ENCODE assay signal across 9 cellular contexts in genomic region chr15:80154336-80154735, GRCh38. TPM values are rescaled to one million over a fixed set of nuclear protein-coding genes. Genes with fewer than 3 reads are reported as not detected.
DNase-seq lines count a peak whose midpoint lies in the region; ATAC-seq and TF ChIP-seq lines count a peak whose summit lies in the region.
"Had no signal": no experiment of that assay in that cellular context is flagged by ENCODE, and none has a peak within 500 bp of the region (broad histone marks: within the 10 kb centered on the region; RNA-seq: fewer than 3 reads in every experiment).

No MANE protein-coding gene starts in this region.

- H3K14ac ChIP-seq in trophoblast cell (ENCODE audit: low read length), result no peak overlapping the region

- in situ Hi-C loops in SK-MEL-5 (cut with HindIII; ENCODE audit: low pct_unique_long_range_greater_than_20kb, low sequenced_read_pairs), result no loop called here

- H3K27me3 ChIP-seq in GM23338 (ENCODE audit: insufficient read depth) (0 out of 2 replicates have a peak, but pooled peaks cover 7% of the 10 kb centered on the region), fibroblast of lung (ENCODE audit: control insufficient read depth, insufficient read depth, low read length) (no peaks in the 10 kb centered on the region), trophoblast cell (ENCODE audit: insufficient read depth, low read length) (no peaks in the 10 kb centered on the region), right cardiac atrium (ENCODE audit: control insufficient read depth, insufficient read depth) (no peaks in the 10 kb centered on the region)

- H3K79me2 ChIP-seq in GM23338 (replicated peaks; ENCODE audit: insufficient read depth) (no peaks in the 10 kb centered on the region; the same call in 1 of the 2 replicates), fibroblast of lung (ENCODE audit: control insufficient read depth, insufficient read depth, low read length) (no peaks in the 10 kb centered on the region), trophoblast cell (ENCODE audit: control insufficient read depth, insufficient read depth, low read length, poor library complexity) (no peaks in the 10 kb centered on the region)

- H2BK5ac ChIP-seq in trophoblast cell (ENCODE audit: low read depth, low read length, poor library complexity), result no peak overlapping the region

- H3K4me3 ChIP-seq in GM23338, result peak overlapping the region; percentile 90; the same call in 1 of the 2 replicates
- peak overlapping the region in 2 of 4 experiments; percentile 74 to 76 for H3K4me3 ChIP-seq in fibroblast of lung (replicated peaks in 1 of 4; ENCODE audit: control extremely low read depth in 1 of 4, insufficient read depth in 1 of 4, low read depth in 3 of 4, low read length in 4 of 4)
- H3K4me3 ChIP-seq in trophoblast cell (ENCODE audit: low read depth, low read length), result no peak overlapping the region
- H3K4me3 ChIP-seq in right cardiac atrium (ENCODE audit: low read length), result no peak overlapping the region

- H3K27ac Mint-ChIP-seq in GM23338, result no peak overlapping the region
- H3K27ac Mint-ChIP-seq: memory B cell had no signal

- H3K23ac ChIP-seq in trophoblast cell (ENCODE audit: low read length), result peak overlapping the region; percentile 50

- H3K4me1 ChIP-seq in GM23338 (ENCODE audit: insufficient read depth), result peaks cover 23% of the 10 kb centered on the region
- peaks cover 7% of the 10 kb centered on the region for H3K4me1 ChIP-seq in fibroblast of lung (ENCODE audit: control insufficient read depth, extremely low read depth, insufficient read depth, low read length)
- peaks cover 2 to 17% of the 10 kb centered on the region in 2 experiments for H3K4me1 ChIP-seq in trophoblast cell (ENCODE audit: control insufficient read depth in 1 of 2, insufficient read depth in 2 of 2, low read length in 2 of 2)
- peaks cover 4% of the 10 kb centered on the region for H3K4me1 ChIP-seq in right cardiac atrium (ENCODE audit: control insufficient read depth, insufficient read depth, low read length)

- H3K18ac ChIP-seq in trophoblast cell (ENCODE audit: low read length), result no peak overlapping the region

- no peak overlapping the region for H3K4ac ChIP-seq in trophoblast cell (ENCODE audit: low read depth, low read length)

- H4K20me1 ChIP-seq in GM23338 (replicated peaks; ENCODE audit: insufficient read depth), result no peaks in the 10 kb centered on the region; the same call in 1 of the 2 replicates
- H4K20me1 ChIP-seq in fibroblast of lung (ENCODE audit: control insufficient read depth, extremely low read depth, insufficient read depth, low read length), result no peaks in the 10 kb centered on the region

- no peak overlapping the region for H2BK12ac ChIP-seq in trophoblast cell (ENCODE audit: low read length)

- H3K4me3 Mint-ChIP-seq in GM23338, result peak overlapping the region; percentile 96; the same call in 2 of the 3 replicates

- H3K9ac ChIP-seq in fibroblast of lung (ENCODE audit: insufficient read depth, low read length) (no peak overlapping the region), trophoblast cell (ENCODE audit: low read length) (no peak overlapping the region)

- no peaks in the 10 kb centered on the region for H3K9me2 ChIP-seq in GM23338 (ENCODE audit: insufficient read depth)

- H3K9me3 Mint-ChIP-seq in GM23338, result no peaks in the 10 kb centered on the region; the same call in 2 of the 3 replicates
- H3K9me3 Mint-ChIP-seq: memory B cell had no signal

- H3F3A ChIP-seq in GM23338 (replicated peaks; ENCODE audit: low read depth), result peaks cover 5% of the 10 kb centered on the region; the same call in 1 of the 2 replicates

- H4K91ac ChIP-seq in trophoblast cell (ENCODE audit: low read depth, low read length), result no peak overlapping the region

- DNase-seq in GM23338 (ENCODE audit: low spot score) (no peak), SK-MEL-5 (ENCODE audit: low read depth, low spot score) (peak; percentile 30), fibroblast of lung (ENCODE audit: low read depth in 2 of 2) (peak in 1 of 2 donors; percentile 35), trophoblast cell (no peak), ureter (ENCODE audit: low spot score) (no peak), right cardiac atrium (no peak), NCI-H748 treated with DMSO at 0.1 percent for 48 hours (lab: John Stamatoyannopoulos, UW) (no peak)
- DNase-seq: NCI-H526 treated with DMSO at 0.1 percent for 48 hours had no signal

- H3K79me1 ChIP-seq in trophoblast cell (ENCODE audit: low read length), result peaks cover 3% of the 10 kb centered on the region

- H3K27me3 Mint-ChIP-seq in GM23338 (ENCODE audit: insufficient read depth, low read depth, poor library complexity), result peaks cover 19% of the 10 kb centered on the region
- H3K27me3 Mint-ChIP-seq: memory B cell had no signal

- TF ChIP-seq CTCF in GM23338 (conservative IDR thresholded peaks at IDR 0.05; ENCODE audit: low read depth in 2 of 2) (no peak), fibroblast of lung (conservative IDR thresholded peaks at IDR 0.05 in 1 of 2, IDR thresholded peaks at IDR 0.05 in 1 of 2; ENCODE audit: low read depth in 1 of 2, low read length in 2 of 2) (no peak)

- H2AK5ac ChIP-seq in trophoblast cell (ENCODE audit: low read length), result no peak overlapping the region

- peaks cover 35% of the 10 kb centered on the region for H3K4me1 Mint-ChIP-seq in GM23338

- no CpG with 5 or more reads among the region's 6 CpGs for WGBS in trophoblast cell (ENCODE audit: extremely low coverage, insufficient coverage, insufficient read length)
- WGBS in right cardiac atrium, result 79% methylated on average over 6 of the region's 6 CpGs

- H4K12ac ChIP-seq in trophoblast cell (ENCODE audit: low read depth, low read length), result no peak overlapping the region

- H3K36me3 ChIP-seq in GM23338 (ENCODE audit: insufficient read depth), result no peaks in the 10 kb centered on the region; the same call in 1 of the 2 replicates
- H3K36me3 ChIP-seq in fibroblast of lung (ENCODE audit: control insufficient read depth, insufficient read depth, low read length), result no peaks in the 10 kb centered on the region
- H3K36me3 ChIP-seq in trophoblast cell (ENCODE audit: control insufficient read depth in 1 of 2, insufficient read depth in 2 of 2, low read length in 2 of 2), result no peaks in the 10 kb centered on the region

- H3K27ac ChIP-seq in GM23338 (ENCODE audit: low read depth), result no peak overlapping the region
- no peak overlapping the region for H3K27ac ChIP-seq in fibroblast of lung (ENCODE audit: insufficient read depth, low read length)
- H3K27ac ChIP-seq in trophoblast cell (ENCODE audit: low read depth, low read length), result no peak overlapping the region
- no peak overlapping the region for H3K27ac ChIP-seq in right cardiac atrium (ENCODE audit: low read length)

- peak overlapping the region; percentile 95 for H3K4me2 ChIP-seq in GM23338
- peak overlapping the region; percentile 80 for H3K4me2 ChIP-seq in fibroblast of lung (ENCODE audit: extremely low read depth, insufficient read depth, low read length)
- H3K4me2 ChIP-seq in trophoblast cell (ENCODE audit: low read length), result no peak overlapping the region

- peaks cover 1% of the 10 kb centered on the region; the same call in 1 of the 3 replicates for H3K36me3 Mint-ChIP-seq in GM23338 (ENCODE audit: low read depth)
- H3K36me3 Mint-ChIP-seq: memory B cell had no signal

- intact Hi-C loops in right cardiac atrium (cut with DNase I), result loop anchor here in 1 of 4 donors (5.0 kb wide), 1 partner anchor 92 kb away; no protein-coding TSS in a partner anchor

- no peak overlapping the region for H4K8ac ChIP-seq in trophoblast cell (ENCODE audit: low read depth, low read length)

- no peak for ATAC-seq in GM23338
- ATAC-seq in right cardiac atrium, result no peak

- no peak overlapping the region for H2BK120ac ChIP-seq in trophoblast cell (ENCODE audit: insufficient read depth, low read length, poor library complexity)

- H3K9me3 ChIP-seq in fibroblast of lung (ENCODE audit: control insufficient read depth, insufficient read depth, low read depth, low read length) (no peaks in the 10 kb centered on the region), trophoblast cell (ENCODE audit: insufficient read depth, low read depth, low read length) (no peaks in the 10 kb centered on the region), right cardiac atrium (ENCODE audit: control insufficient read depth, low read length) (no peaks in the 10 kb centered on the region)

- H2AFZ ChIP-seq in GM23338 (no peak overlapping the region), fibroblast of lung (ENCODE audit: low read length) (no peak overlapping the region), trophoblast cell (ENCODE audit: insufficient read depth, low read length, poor library complexity) (no peak overlapping the region)

TF ChIP-seq in GM23338, 12 proteins besides CTCF, POLR2A, EP300 and RAD21 (continues in another document):
- TF ChIP-seq POLR2AphosphoS5 (IDR thresholded peaks at IDR 0.05; ENCODE audit: low read depth) (no peak), NANOG (IDR thresholded peaks at IDR 0.05; ENCODE audit: borderline replicate concordance) (no peak), STAT1 (IDR thresholded peaks at IDR 0.05; ENCODE audit: unreplicated experiment) (no peak), JUNB (IDR thresholded peaks at IDR 0.05; ENCODE audit: unreplicated experiment) (no peak)

RNA-seq across cellular contexts. Expression of gene FAH, which starts 1.5 kb away (rescaled TPM):
- total RNA-seq in GM23338 (2014; rRNA removed; shearing (Covaris generic)), result 20.3 TPM in 2 replicates
- polyA plus RNA-seq in GM23338 (2016; fragmentation: Nextera tagmentation; extraction: Ambion mirVana) (11.8 and 16.3 TPM in 2 replicates), fibroblast of lung (24.4 and 45.3 TPM in 2 replicates), right cardiac atrium (20.3 TPM)
- total RNA-seq in SK-MEL-5 (2014; rRNA removed; shearing (Covaris generic)), result 59.0 and 60.7 TPM in 2 replicates
- polyA plus RNA-seq in SK-MEL-5 (2015; cell fraction: cytosol; rRNA removed), result 40.2 and 44.7 TPM in 2 replicates
- 68.9 and 76.9 TPM in 2 replicates for polyA plus RNA-seq in SK-MEL-5 (2015; cell fraction: nucleus; rRNA removed)
- total RNA-seq in fibroblast of lung (35.4 and 58.6 TPM in 2 replicates), ureter (34.9 TPM), right cardiac atrium (10 to 100 TPM; 17.6 to 29.4 (median 23.0) TPM)
- polyA plus RNA-seq in fibroblast of lung (2012), result 40.0 and 80.5 TPM in 2 replicates
- 72.8 and 154 TPM in 2 replicates for polyA minus RNA-seq in fibroblast of lung (ENCODE audit: low replicate concordance)
- polyA plus RNA-seq in trophoblast cell (2013), result 9.9 and 10.3 TPM in 2 replicates
